In the genomic region with DNA sequence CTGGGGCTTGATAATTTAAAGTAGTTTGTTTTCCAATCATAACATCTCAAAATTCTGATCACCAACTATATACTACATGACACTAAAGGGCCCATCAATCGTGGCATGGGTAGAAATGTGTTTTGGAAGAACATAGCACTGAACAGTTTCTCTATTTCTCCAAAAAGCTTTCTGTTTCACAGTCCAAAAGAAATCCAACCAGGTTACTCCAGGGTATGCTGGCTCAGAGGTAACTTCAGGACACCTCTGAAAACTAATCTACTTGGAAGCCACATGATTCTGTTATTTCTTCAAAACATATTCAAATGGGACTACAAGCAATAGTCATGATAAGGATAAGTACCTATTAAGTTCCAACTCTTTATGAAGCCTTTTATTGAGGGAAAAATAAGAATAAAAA, we compare ENCODE assay signal across 24 cellular contexts.
"Had no signal": no experiment of that assay in that cellular context is flagged by ENCODE, and none has a peak within 500 bp of the region (broad histone marks: within the 10 kb centered on the region; RNA-seq: fewer than 3 reads in every experiment).

No MANE protein-coding gene starts in this region.

- FAIRE-seq: endometrium, kidney, small intestine had no signal

- H3K4me3 ChIP-seq: coronary artery, gastroesophageal sphincter, heart left ventricle, hepatocyte, lung, prostate gland, stomach, tibial artery had no signal

- H3K27ac ChIP-seq: heart left ventricle, hepatocyte, prostate gland, stomach had no signal

- H3K9me3 ChIP-seq: gastroesophageal sphincter, heart left ventricle, prostate gland, tibial artery had no signal

- H3K27ac Mint-ChIP-seq: memory B cell; natural killer cell; stimulated activated effector memory CD8-positive, alpha-beta T cell treated with anti-CD3 and anti-CD28 coated beads, Interleukin-12 subunit alpha, Interleukin-12 subunit beta, amount 100 ng/mL, for 72 hours; type B pancreatic cell had no signal

- ATAC-seq: gastroesophageal sphincter; left lobe of liver; natural killer cell; right cardiac atrium; stimulated activated effector memory CD8-positive, alpha-beta T cell treated with anti-CD3 and anti-CD28 coated beads, Interleukin-12 subunit alpha, Interleukin-12 subunit beta, amount 100 ng/mL, for 72 hours had no signal

- DNase-seq: central memory CD4-positive, alpha-beta T cell; dermis blood vessel endothelial cell; effector memory CD4-positive, alpha-beta T cell; heart left ventricle; kidney; natural killer cell; occipital lobe; right cardiac atrium; small intestine; stimulated activated CD4-positive, alpha-beta T cell treated with anti-CD3 and anti-CD28 coated beads, Interleukin-1b, Interleukin-23, amount 100 ng/mL, for 48 hours; stimulated activated CD4-positive, alpha-beta T cell treated with anti-CD3 and anti-CD28 coated beads, Interleukin-4, amount 100 ng/mL, for 24 hours; stimulated activated naive CD4-positive, alpha-beta T cell treated with Interleukin-2 at 50 U/mL for 16 hours; stomach; tibial artery had no signal

- H3K27me3 ChIP-seq: gastroesophageal sphincter, heart left ventricle, hepatocyte, stomach, tibial artery had no signal

- H2AFZ ChIP-seq: hepatocyte had no signal

- H3K79me2 ChIP-seq: hepatocyte had no signal

- H3K9me3 Mint-ChIP-seq: memory B cell; natural killer cell; stimulated activated effector memory CD8-positive, alpha-beta T cell treated with anti-CD3 and anti-CD28 coated beads, Interleukin-12 subunit alpha, Interleukin-12 subunit beta, amount 100 ng/mL, for 72 hours; type B pancreatic cell had no signal

- H3K36me3 Mint-ChIP-seq: memory B cell; natural killer cell; stimulated activated effector memory CD8-positive, alpha-beta T cell treated with anti-CD3 and anti-CD28 coated beads, Interleukin-12 subunit alpha, Interleukin-12 subunit beta, amount 100 ng/mL, for 72 hours; type B pancreatic cell had no signal

- H3K27me3 Mint-ChIP-seq: memory B cell, type B pancreatic cell had no signal

- H3K4me3 Mint-ChIP-seq: memory B cell; natural killer cell; stimulated activated effector memory CD8-positive, alpha-beta T cell treated with anti-CD3 and anti-CD28 coated beads, Interleukin-12 subunit alpha, Interleukin-12 subunit beta, amount 100 ng/mL, for 72 hours; type B pancreatic cell had no signal

- H3K4me1 ChIP-seq: gastroesophageal sphincter, heart left ventricle, prostate gland, stomach had no signal

- H3K4me2 ChIP-seq: hepatocyte had no signal

- H3K4me1 Mint-ChIP-seq: memory B cell; natural killer cell; stimulated activated effector memory CD8-positive, alpha-beta T cell treated with anti-CD3 and anti-CD28 coated beads, Interleukin-12 subunit alpha, Interleukin-12 subunit beta, amount 100 ng/mL, for 72 hours had no signal

- H3K36me3 ChIP-seq: gastroesophageal sphincter, prostate gland, tibial artery had no signal
